In genomic region chr9:71743884-71744283, GRCh38 we compare ENCODE assay signal across 20 cellular contexts.
"Had no signal": no experiment of that assay in that cellular context is flagged by ENCODE, and none has a peak within 500 bp of the region (broad histone marks: within the 10 kb centered on the region; RNA-seq: fewer than 3 reads in every experiment).

No MANE protein-coding gene starts in this region.

- H3K36me3 ChIP-seq: cardiac muscle cell, prostate gland had no signal

- DNase-seq: activated CD4-positive, alpha-beta T cell treated with anti-CD3 and anti-CD28 coated beads, Interleukin-2, amount 50 U/mL, for 1 hour; activated CD4-positive, CD25-positive, alpha-beta regulatory T cell treated with anti-CD3 and anti-CD28 coated beads, Interleukin-2, amount 50 U/mL, for 72 hours; activated CD8-positive, alpha-beta T cell treated with anti-CD3 and anti-CD28 coated beads, Interleukin-2, amount 10 ng/mL, durations not matched to agents 7 days and 5 days; activated gamma-delta T cell treated with Interleukin-2 at 50 U/mL for 16 hours; anterior cingulate cortex; body of pancreas; cortex of kidney; endodermal cell; esophagus squamous epithelium; gastrocnemius medialis; hypothalamus; left ventricle myocardium superior; naive thymus-derived CD4-positive, alpha-beta T cell; stimulated activated CD4-positive, alpha-beta T cell treated with anti-CD3 and anti-CD28 coated beads, Interleukin-4, amount 100 ng/mL, for 24 hours; stimulated activated naive CD4-positive, alpha-beta T cell treated with Interleukin-2 at 50 U/mL for 16 hours; thyroid gland had no signal

- H3K27ac ChIP-seq: cardiac muscle cell, esophagus squamous epithelium, prostate gland, right atrium auricular region, thyroid gland had no signal

- H3K4me2 ChIP-seq: neural progenitor cell had no signal

- H3K4me3 ChIP-seq: body of pancreas, cardiac muscle cell, esophagus squamous epithelium, gastrocnemius medialis, neural progenitor cell, prostate gland, right atrium auricular region, thyroid gland had no signal

- H3K4me1 ChIP-seq: prostate gland had no signal

- H3K27me3 ChIP-seq: body of pancreas, cardiac muscle cell, esophagus squamous epithelium, gastrocnemius medialis, neural progenitor cell, right atrium auricular region, thyroid gland had no signal

- H2AFZ ChIP-seq: neural progenitor cell had no signal

- ATAC-seq: activated CD8-positive, alpha-beta T cell treated with anti-CD3 and anti-CD28 coated beads, Interleukin-2, amount 10 ng/mL, durations not matched to agents 7 days and 5 days; body of pancreas; left ventricle myocardium superior; naive thymus-derived CD4-positive, alpha-beta T cell had no signal

- H3K9me3 ChIP-seq: body of pancreas, esophagus squamous epithelium, gastrocnemius medialis, prostate gland, right atrium auricular region, thyroid gland had no signal

- H3K9ac ChIP-seq: neural progenitor cell had no signal
